In the genomic region with DNA sequence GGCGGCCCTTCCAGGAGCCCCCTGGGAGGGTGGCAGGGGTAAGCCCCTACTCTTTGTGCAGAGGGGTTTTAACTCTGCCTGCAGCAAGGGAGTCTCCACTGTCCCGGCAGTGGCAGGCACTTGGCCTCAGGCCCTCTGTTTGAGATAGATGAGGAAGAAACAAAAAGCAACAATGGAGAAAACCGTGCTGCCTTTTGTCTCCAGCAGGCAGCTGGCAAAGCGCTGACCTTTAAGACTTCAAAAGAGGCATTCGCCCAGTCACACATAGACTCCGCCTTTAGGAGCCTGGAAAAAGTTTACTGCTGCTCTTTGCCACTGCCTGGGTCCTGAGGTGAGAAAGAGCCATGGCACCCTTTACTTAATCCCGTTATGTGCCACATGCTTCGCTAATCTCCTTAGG, we compare ENCODE assay signal across 15 cellular contexts.
"Had no signal": no experiment of that assay in that cellular context is flagged by ENCODE, and none has a peak within 500 bp of the region (broad histone marks: within the 10 kb centered on the region; RNA-seq: fewer than 3 reads in every experiment).

No MANE protein-coding gene starts in this region.

- H3K27me3 Mint-ChIP-seq: activated CD4-positive, alpha-beta T cell treated with anti-CD3 and anti-CD28 coated beads, Interleukin-2, amount 10 ng/mL, durations not matched to agents 24 days and 14 days; activated CD8-positive, alpha-beta T cell treated with anti-CD3 and anti-CD28 coated beads for 36 hours; activated naive CD8-positive, alpha-beta T cell treated with anti-CD3 and anti-CD28 coated beads, Interleukin-2, amount 10 ng/mL, durations not matched to agents 7 days and 5 days; activated T-cell treated with anti-CD3 and anti-CD28 coated beads, Interleukin-2, amount 50 U/mL, for 24 hours; stimulated activated naive CD8-positive, alpha-beta T cell treated with anti-CD3 and anti-CD28 coated beads, Interleukin-15, Interleukin-2, amounts not matched to agents 100 ng/mL and 50 ng/mL, for 24 hours had no signal

- H3K36me3 Mint-ChIP-seq: activated naive CD8-positive, alpha-beta T cell treated with anti-CD3 and anti-CD28 coated beads, Interleukin-2, amount 10 ng/mL, durations not matched to agents 7 days and 5 days; mesothelial cell of epicardium had no signal

- H3K9me3 Mint-ChIP-seq: activated CD4-positive, alpha-beta T cell treated with anti-CD3 and anti-CD28 coated beads, Interleukin-2, amount 10 ng/mL, durations not matched to agents 24 days and 14 days; activated CD8-positive, alpha-beta T cell treated with anti-CD3 and anti-CD28 coated beads for 36 hours; activated T-cell treated with anti-CD3 and anti-CD28 coated beads, Interleukin-2, amount 50 U/mL, for 24 hours; activated T-helper 2 cell treated with anti-CD3 and anti-CD28 coated beads, Interferon-gamma antibody, Interleukin-2, Interleukin-4, amounts not matched to agents 10 μg/mL and 5 μg/mL and 100 μg/mL, durations not matched to agents 14 hours and 24 hours and 36 hours; mesothelial cell of epicardium; nephron; stimulated activated naive CD8-positive, alpha-beta T cell treated with anti-CD3 and anti-CD28 coated beads, Interleukin-15, Interleukin-2, amounts not matched to agents 100 ng/mL and 50 ng/mL, for 24 hours had no signal

- H3K4me3 Mint-ChIP-seq: activated CD4-positive, alpha-beta T cell treated with anti-CD3 and anti-CD28 coated beads, Interleukin-2, amount 10 ng/mL, durations not matched to agents 24 days and 14 days; activated CD8-positive, alpha-beta T cell treated with anti-CD3 and anti-CD28 coated beads for 36 hours; activated naive CD8-positive, alpha-beta T cell treated with anti-CD3 and anti-CD28 coated beads, Interleukin-2, amount 10 ng/mL, durations not matched to agents 7 days and 5 days; activated T-cell treated with anti-CD3 and anti-CD28 coated beads, Interleukin-2, amount 50 U/mL, for 24 hours; mesothelial cell of epicardium; nephron; stimulated activated naive CD8-positive, alpha-beta T cell treated with anti-CD3 and anti-CD28 coated beads, Interleukin-15, Interleukin-2, amounts not matched to agents 100 ng/mL and 50 ng/mL, for 24 hours had no signal

- DNase-seq: activated CD4-positive, alpha-beta T cell treated with anti-CD3 and anti-CD28 coated beads, Interleukin-2, amount 10 ng/mL, durations not matched to agents 24 days and 14 days; activated CD8-positive, alpha-beta T cell treated with anti-CD3 and anti-CD28 coated beads for 36 hours; activated naive CD4-positive, alpha-beta T cell treated with Interleukin-2 at 50 U/mL for 16 hours; activated naive CD8-positive, alpha-beta T cell treated with anti-CD3 and anti-CD28 coated beads, Interleukin-2, amount 10 ng/mL, durations not matched to agents 7 days and 5 days; activated T-cell treated with anti-CD3 and anti-CD28 coated beads, Interleukin-2, amount 50 U/mL, for 24 hours; amygdala; foreskin keratinocyte; hippocampal formation; islet precursor cell; T1000; trophoblast cell had no signal

- H3K27ac Mint-ChIP-seq: activated CD4-positive, alpha-beta T cell treated with anti-CD3 and anti-CD28 coated beads, Interleukin-2, amount 10 ng/mL, durations not matched to agents 24 days and 14 days; activated CD8-positive, alpha-beta T cell treated with anti-CD3 and anti-CD28 coated beads for 36 hours; activated naive CD8-positive, alpha-beta T cell treated with anti-CD3 and anti-CD28 coated beads, Interleukin-2, amount 10 ng/mL, durations not matched to agents 7 days and 5 days; activated T-cell treated with anti-CD3 and anti-CD28 coated beads, Interleukin-2, amount 50 U/mL, for 24 hours; activated T-helper 2 cell treated with anti-CD3 and anti-CD28 coated beads, Interferon-gamma antibody, Interleukin-2, Interleukin-4, amounts not matched to agents 10 μg/mL and 5 μg/mL and 100 μg/mL, durations not matched to agents 14 hours and 24 hours and 36 hours; mesothelial cell of epicardium; nephron; stimulated activated naive CD8-positive, alpha-beta T cell treated with anti-CD3 and anti-CD28 coated beads, Interleukin-15, Interleukin-2, amounts not matched to agents 100 ng/mL and 50 ng/mL, for 24 hours had no signal

- H3K4me1 Mint-ChIP-seq: activated CD4-positive, alpha-beta T cell treated with anti-CD3 and anti-CD28 coated beads, Interleukin-2, amount 10 ng/mL, durations not matched to agents 24 days and 14 days; activated naive CD8-positive, alpha-beta T cell treated with anti-CD3 and anti-CD28 coated beads, Interleukin-2, amount 10 ng/mL, durations not matched to agents 7 days and 5 days; mesothelial cell of epicardium had no signal
